ENCODE assay signal across 21 cellular contexts in genomic region chr20:60403105-60403741, GRCh38.
DNase-seq lines count a peak whose midpoint lies in the region; ATAC-seq and TF ChIP-seq lines count a peak whose summit lies in the region.
"Had no signal": no experiment of that assay in that cellular context is flagged by ENCODE, and none has a peak within 500 bp of the region (broad histone marks: within the 10 kb centered on the region; RNA-seq: fewer than 3 reads in every experiment).

No MANE protein-coding gene starts in this region.

- no peaks in the 10 kb centered on the region for H3K4me1 Mint-ChIP-seq in Calu3 (ENCODE audit: low read depth, unreplicated experiment)
- H3K4me1 Mint-ChIP-seq: stimulated activated memory B cell treated with anti-CD40 and anti-IgM and Interleukin-4, amounts not matched to agents 10 μg/mL and 1 μg/mL and 100 μg/mL, for 72 hours had no signal

- no peaks in the 10 kb centered on the region for H4K20me1 ChIP-seq in BLaER1 treated with 17β-estradiol and CSF1 and Interleukin-3, amounts not matched to agents 10 nM and 100 nM

- peak overlapping the region in 9 of 11 experiments; percentile 16 to 69 (median 63); a peak in 18 of 22 replicates for H3K4me2 ChIP-seq in BLaER1 treated with 17β-estradiol and CSF1 and Interleukin-3, amounts not matched to agents 10 nM and 100 nM

- DNase-seq in SJCRH30, result peak; percentile 73 to 88
- peak; percentile 59 for DNase-seq in mesenteric fat pad (ENCODE audit: low spot score)
- DNase-seq in posterior vena cava (ENCODE audit: low spot score), result no peak
- no peak for DNase-seq in G401 (ENCODE audit: low spot score)
- no peak for DNase-seq in NCI-H69 (lab: John Stamatoyannopoulos, UW)
- DNase-seq in Calu3, result no peak
- DNase-seq: activated CD4-positive, CD25-positive, alpha-beta regulatory T cell; activated CD8-positive, alpha-beta memory T cell treated with anti-CD3 and anti-CD28 coated beads for 24 hours; activated naive CD4-positive, alpha-beta T cell treated with anti-CD3 and anti-CD28 coated beads for 36 hours; activated T-cell treated with anti-CD3 and anti-CD28 coated beads, Interleukin-2, amount 50 U/mL, for 48 hours; DMS53; heart right ventricle; left colon; natural killer cell; NCI-H1436; NCI-H2107; NCI-H510A treated with DMSO at 0.1 percent for 48 hours; T1000 had no signal

- no peak overlapping the region; a peak in 2 of 22 replicates for H3K9ac ChIP-seq in BLaER1 treated with 17β-estradiol and CSF1 and Interleukin-3, amounts not matched to agents 10 nM and 100 nM

- H3K4me1 ChIP-seq in BLaER1 treated with 17β-estradiol and CSF1 and Interleukin-3, amounts not matched to agents 10 nM and 100 nM, result peaks cover 12 to 59% (median 48%) of the 10 kb centered on the region in 10 experiments
- peaks cover 20% of the 10 kb centered on the region for H3K4me1 ChIP-seq in SJCRH30
- H3K4me1 ChIP-seq: heart right ventricle had no signal

- H3K27me3 Mint-ChIP-seq in Calu3 (ENCODE audit: unreplicated experiment), result no peaks in the 10 kb centered on the region
- H3K27me3 Mint-ChIP-seq: stimulated activated memory B cell treated with anti-CD40 and anti-IgM and Interleukin-4, amounts not matched to agents 10 μg/mL and 1 μg/mL and 100 μg/mL, for 72 hours had no signal

- no peak overlapping the region for H3K4me3 Mint-ChIP-seq in Calu3 (ENCODE audit: low read depth, unreplicated experiment)
- H3K4me3 Mint-ChIP-seq: activated naive CD4-positive, alpha-beta T cell treated with anti-CD3 and anti-CD28 coated beads for 36 hours; natural killer cell; stimulated activated memory B cell treated with anti-CD40 and anti-IgM and Interleukin-4, amounts not matched to agents 10 μg/mL and 1 μg/mL and 100 μg/mL, for 72 hours had no signal

- peaks cover 15% of the 10 kb centered on the region for H3K9me3 Mint-ChIP-seq in Calu3 (ENCODE audit: low read depth, unreplicated experiment)

- BruUV-seq in Calu3 (replicated peaks; lab: Mats Ljungman, UMichigan), result no TSS peak

- CTCF ChIA-PET in Calu3 (lab: Charles Lee), result no interaction called here

- no peaks in the 10 kb centered on the region for H3K36me3 Mint-ChIP-seq in Calu3 (ENCODE audit: insufficient read depth, unreplicated experiment)
- H3K36me3 Mint-ChIP-seq: stimulated activated memory B cell treated with anti-CD40 and anti-IgM and Interleukin-4, amounts not matched to agents 10 μg/mL and 1 μg/mL and 100 μg/mL, for 72 hours had no signal

- H3K27me3 ChIP-seq in BLaER1 treated with 17β-estradiol and CSF1 and Interleukin-3, amounts not matched to agents 10 nM and 100 nM, result no peaks in the 10 kb centered on the region
- 0 out of 2 replicates have a peak, but pooled peaks cover 1% of the 10 kb centered on the region for H3K27me3 ChIP-seq in SJCRH30

- peaks cover 13 to 28% (median 21%) of the 10 kb centered on the region in 11 experiments; a peak in 20 of 22 replicates for H3K9me3 ChIP-seq in BLaER1 treated with 17β-estradiol and CSF1 and Interleukin-3, amounts not matched to agents 10 nM and 100 nM (replicated peaks in 1 of 11)
- peaks cover 4% of the 10 kb centered on the region for H3K9me3 ChIP-seq in SJCRH30 (replicated peaks)

- H3K36me3 ChIP-seq in BLaER1 treated with 17β-estradiol and CSF1 and Interleukin-3, amounts not matched to agents 10 nM and 100 nM, result no peaks in the 10 kb centered on the region
- H3K36me3 ChIP-seq in SJCRH30, result no peaks in the 10 kb centered on the region; the same call in 1 of the 2 replicates
- H3K36me3 ChIP-seq: heart right ventricle had no signal

- peak overlapping the region in 6 of 11 experiments; percentile 3 to 64 (median 36); a peak in 6 of 22 replicates for H3K27ac ChIP-seq in BLaER1 treated with 17β-estradiol and CSF1 and Interleukin-3, amounts not matched to agents 10 nM and 100 nM
- H3K27ac ChIP-seq in SJCRH30, result peak overlapping the region; percentile 79
- H3K27ac ChIP-seq: heart right ventricle had no signal

- peak; percentile 73 for ATAC-seq in GM18867 (IDR thresholded peaks at IDR 0.05; ENCODE audit: unreplicated experiment)
- ATAC-seq: heart right ventricle; left colon; natural killer cell; stimulated activated memory B cell treated with anti-CD40 and anti-IgM and Interleukin-4, amounts not matched to agents 10 μg/mL and 1 μg/mL and 100 μg/mL, for 72 hours had no signal

- no peak overlapping the region for H3K27ac Mint-ChIP-seq in Calu3 (ENCODE audit: unreplicated experiment)
- H3K27ac Mint-ChIP-seq: activated naive CD4-positive, alpha-beta T cell treated with anti-CD3 and anti-CD28 coated beads for 36 hours; natural killer cell; stimulated activated memory B cell treated with anti-CD40 and anti-IgM and Interleukin-4, amounts not matched to agents 10 μg/mL and 1 μg/mL and 100 μg/mL, for 72 hours had no signal

- no peak overlapping the region for H3K4me3 ChIP-seq in BLaER1 treated with 17β-estradiol and CSF1 and Interleukin-3, amounts not matched to agents 10 nM and 100 nM
- peak overlapping the region; percentile 0; the same call in 1 of the 2 replicates for H3K4me3 ChIP-seq in SJCRH30
- H3K4me3 ChIP-seq: heart right ventricle had no signal

- intact Hi-C loops in posterior vena cava (cut with DNase I) (no loop called here), Calu3 (cut with micrococcal nuclease; ENCODE audit: unreplicated experiment) (no loop called here)

- in situ Hi-C loops in G401 (cut with HindIII; ENCODE audit: low sequenced_read_pairs), result no loop called here

- no peak for TF ChIP-seq CTCF in Calu3 (IDR thresholded peaks at IDR 0.05; ENCODE audit: unreplicated experiment)

Comparison
In these comparisons a context has a peak if more than half of its experiments do, and no peak if none do; other contexts are left out.
1. DNase-seq: peak in SJCRH30 (2 of 2) and mesenteric fat pad (single experiment); none in posterior vena cava (single experiment), G401 (single experiment), NCI-H69 (single experiment) and Calu3 (single experiment).